In the genomic region with DNA sequence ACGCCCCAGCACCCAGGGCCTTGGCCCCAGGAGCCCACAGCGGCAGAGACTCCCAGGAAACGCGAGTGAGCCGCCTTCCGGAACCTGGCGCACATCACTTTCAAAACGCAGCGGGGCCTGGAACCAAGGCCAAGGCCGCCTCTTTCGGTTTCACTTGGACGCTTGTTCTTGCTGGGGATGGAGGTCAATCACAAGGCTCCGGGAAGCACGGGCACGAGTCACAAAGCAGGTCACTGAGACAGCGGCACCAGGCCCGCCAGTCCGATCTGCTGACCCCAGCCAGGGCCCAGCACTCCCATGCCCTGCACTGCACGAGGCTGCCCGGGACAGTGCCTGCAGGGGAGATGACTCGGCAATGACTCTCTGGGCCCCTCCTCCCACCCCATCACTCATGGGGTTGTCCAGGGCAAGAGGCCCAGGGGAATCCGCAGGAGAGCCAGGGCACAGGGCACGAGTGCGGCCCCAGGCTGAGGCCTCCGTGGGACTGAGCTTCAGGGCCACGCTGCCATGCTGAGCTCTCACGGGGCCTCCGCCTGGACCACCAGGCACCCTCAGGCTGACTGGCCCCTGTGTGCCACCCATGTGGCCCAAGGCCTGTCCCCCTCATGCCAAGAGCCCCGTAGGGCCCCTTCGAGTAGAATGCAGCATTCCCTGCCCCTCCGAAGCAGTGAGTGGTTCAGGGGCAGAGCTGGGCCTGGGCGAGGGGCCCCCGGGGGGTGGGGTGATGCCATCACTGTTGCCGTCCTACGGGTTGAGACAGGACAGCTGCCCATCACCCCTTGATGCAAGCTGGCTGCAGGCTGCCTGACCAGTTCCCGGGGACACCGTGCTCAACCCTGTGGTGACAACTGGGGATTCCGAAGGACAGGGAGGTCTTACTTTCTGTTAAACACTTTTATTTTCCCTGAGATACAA, we compare ENCODE assay signal across 9 cellular contexts. TPM values are rescaled to one million over a fixed set of nuclear protein-coding genes. Genes with fewer than 3 reads are reported as not detected.
DNase-seq lines count a peak whose midpoint lies in the region; ATAC-seq, FAIRE-seq and TF ChIP-seq lines count a peak whose summit lies in the region.
"Had no signal": no experiment of that assay in that cellular context is flagged by ENCODE, and none has a peak within 500 bp of the region (broad histone marks: within the 10 kb centered on the region; RNA-seq: fewer than 3 reads in every experiment).

No MANE protein-coding gene starts in this region.

- H4K20me1 ChIP-seq in Loucy (ENCODE audit: insufficient read depth, low read length, poor library complexity, severe bottlenecking) = peaks cover 17% of the 10 kb centered on the region

- peaks cover 45% of the 10 kb centered on the region for H3K4me1 ChIP-seq in A549
- peaks cover 32% of the 10 kb centered on the region for H3K4me1 ChIP-seq in Loucy (ENCODE audit: insufficient read depth, low read length, poor library complexity, severe bottlenecking)
- H3K4me1 ChIP-seq in muscle layer of colon (ENCODE audit: insufficient read depth, low read length) = peaks cover 24% of the 10 kb centered on the region

- no peaks in the 10 kb centered on the region for H3K27me3 ChIP-seq in Loucy (ENCODE audit: insufficient read depth, low read length, poor library complexity, severe bottlenecking)
- no peaks in the 10 kb centered on the region for H3K27me3 ChIP-seq in dorsolateral prefrontal cortex
- no peaks in the 10 kb centered on the region for H3K27me3 ChIP-seq in muscle layer of colon (ENCODE audit: control insufficient read depth in 1 of 2, insufficient read depth in 2 of 2, low read length in 2 of 2)

- 0 out of 2 replicates have a peak, but pooled peaks have one; percentile 11 for TF ChIP-seq POLR2A in A549 (IDR thresholded peaks at IDR 0.05; ENCODE audit: low read length)

- H3K9ac ChIP-seq in Loucy (ENCODE audit: low read depth, low read length, poor library complexity, severe bottlenecking) = no peak overlapping the region
- H3K9ac ChIP-seq in muscle layer of colon (ENCODE audit: low read length) = no peak overlapping the region

- 42% methylated on average over 7 of the region's 38 CpGs for whole genome bisulfite sequencing in A549 (ENCODE audit: missing lambda C conversion rate)

- H3K4me2 ChIP-seq in A549 (peak overlapping the region; percentile 93), Loucy (ENCODE audit: low read depth, low read length, poor library complexity, severe bottlenecking) (peak overlapping the region; percentile 16)

- H3K9me3 ChIP-seq in A549 (no peaks in the 10 kb centered on the region), Loucy (ENCODE audit: insufficient read depth, low read depth, low read length) (no peaks in the 10 kb centered on the region), muscle layer of colon (ENCODE audit: low read length) (no peaks in the 10 kb centered on the region)

- POLR2A ChIA-PET in A549 (lab: Yijun Ruan, JAX) = interaction anchor here (1.0 kb wide), 1 partner anchor 65 kb away, joined by 3 read pairs; a partner anchor contains a TSS

- ATAC-seq in A549 = peak; percentile 71 to 78
- no peak for ATAC-seq in GM21526 (IDR thresholded peaks at IDR 0.05; ENCODE audit: low FRiP score, unreplicated experiment)
- no peak for ATAC-seq in GM19351 (IDR thresholded peaks at IDR 0.05; ENCODE audit: unreplicated experiment)

- intact Hi-C loops in dorsolateral prefrontal cortex (cut with DNase I) = no loop called here

- CTCF ChIA-PET in A549 (lab: Yijun Ruan, JAX) = interaction anchor here (1.1 to 1.5 kb wide), 3 partner anchors 8 to 111 kb away, joined by 3 read pairs; no protein-coding TSS in a partner anchor

- H3K4me3 ChIP-seq in A549 = peak overlapping the region; percentile 17; the same call in 2 of the 3 replicates
- no peak overlapping the region for H3K4me3 ChIP-seq in Loucy (ENCODE audit: low read length, poor library complexity, severe bottlenecking)
- H3K4me3 ChIP-seq in dorsolateral prefrontal cortex = peak overlapping the region in 45 of 59 donors; percentile 4 to 58 (median 34)
- H3K4me3 ChIP-seq in muscle layer of colon (ENCODE audit: low read depth in 1 of 2, low read length in 2 of 2) = peak overlapping the region in 1 of 2 donors; percentile 33

- DNase-seq in A549 (ENCODE audit: low read depth in 1 of 2, low spot score in 1 of 2) = peak in 1 of 2 experiments; percentile 73
- peak in 2 of 10 donors; percentile 50 for DNase-seq in dorsolateral prefrontal cortex
- DNase-seq in NCI-H524 (lab: John Stamatoyannopoulos, UW) = no peak
- DNase-seq in T-helper 1 cell = no peak

- H3K27ac ChIP-seq in A549 (peak overlapping the region; percentile 97 to 100), dorsolateral prefrontal cortex (peak overlapping the region in 58 of 59 donors; percentile 4 to 87 (median 74)), muscle layer of colon (ENCODE audit: low read depth, low read length) (peak overlapping the region; percentile 57)

- no peak for TF ChIP-seq RAD21 in A549 (conservative IDR thresholded peaks at IDR 0.05 in 1 of 2, IDR thresholded peaks at IDR 0.05 in 1 of 2)

- peaks cover 87% of the 10 kb centered on the region for H3K79me2 ChIP-seq in Loucy (ENCODE audit: insufficient read depth, low read length)

- H3F3A ChIP-seq in Loucy (ENCODE audit: low read depth) = no peaks in the 10 kb centered on the region

- no peak for FAIRE-seq in A549 (lab: Jason Lieb, UNC)
- FAIRE-seq: G401.6 had no signal

- TF ChIP-seq EP300 in A549 (IDR thresholded peaks at IDR 0.05) = no peak

- H3K9me2 ChIP-seq in Loucy (replicated peaks; ENCODE audit: low read depth, low read length) = no peaks in the 10 kb centered on the region

- no peak overlapping the region for H2AFZ ChIP-seq in Loucy (ENCODE audit: low read length)

- TF ChIP-seq CTCF in A549 (IDR thresholded peaks at IDR 0.05) (no peak), Loucy (conservative IDR thresholded peaks at IDR 0.05; ENCODE audit: low read length) (no peak), dorsolateral prefrontal cortex (IDR thresholded peaks at IDR 0.05 in 54 of 56, conservative IDR thresholded peaks at IDR 0.05 in 2 of 56; ENCODE audit: low read depth in 1 of 56, partially characterized antibody in 56 of 56) (no peak)

- no peaks in the 10 kb centered on the region for H3K36me3 ChIP-seq in Loucy (ENCODE audit: insufficient read depth, low read length)
- H3K36me3 ChIP-seq in muscle layer of colon (ENCODE audit: insufficient read depth, low read length) = no peaks in the 10 kb centered on the region

TF ChIP-seq in A549, 52 proteins besides CTCF, POLR2A, EP300 and RAD21 (continues in another document):
- no peak for TF ChIP-seq KDM5A (IDR thresholded peaks at IDR 0.05)
- TF ChIP-seq, protein P1, sequence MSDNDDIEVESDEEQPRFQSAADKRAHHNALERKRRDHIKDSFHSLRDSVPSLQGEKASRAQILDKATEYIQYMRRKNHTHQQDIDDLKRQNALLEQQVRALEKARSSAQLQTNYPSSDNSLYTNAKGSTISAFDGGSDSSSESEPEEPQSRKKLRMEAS (IDR thresholded peaks at IDR 0.05) = peak; percentile 90
- TF ChIP-seq MAFK (IDR thresholded peaks at IDR 0.05; ENCODE audit: partially characterized antibody) = peak; percentile 56
- no peak for TF ChIP-seq FOSL2 (IDR thresholded peaks at IDR 0.05)
- TF ChIP-seq FOSL2 (CRISPR knock-in tag; IDR thresholded peaks at IDR 0.05) = peak; percentile 74
- TF ChIP-seq, protein P2, sequence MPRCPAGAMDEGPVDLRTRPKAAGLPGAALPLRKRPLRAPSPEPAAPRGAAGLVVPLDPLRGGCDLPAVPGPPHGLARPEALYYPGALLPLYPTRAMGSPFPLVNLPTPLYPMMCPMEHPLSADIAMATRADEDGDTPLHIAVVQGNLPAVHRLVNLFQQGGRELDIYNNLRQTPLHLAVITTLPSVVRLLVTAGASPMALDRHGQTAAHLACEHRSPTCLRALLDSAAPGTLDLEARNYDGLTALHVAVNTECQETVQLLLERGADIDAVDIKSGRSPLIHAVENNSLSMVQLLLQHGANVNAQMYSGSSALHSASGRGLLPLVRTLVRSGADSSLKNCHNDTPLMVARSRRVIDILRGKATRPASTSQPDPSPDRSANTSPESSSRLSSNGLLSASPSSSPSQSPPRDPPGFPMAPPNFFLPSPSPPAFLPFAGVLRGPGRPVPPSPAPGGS (IDR thresholded peaks at IDR 0.05) = no peak
- no peak for TF ChIP-seq TFCP2L1 (CRISPR knock-in tag; IDR thresholded peaks at IDR 0.05)
- TF ChIP-seq JUN (IDR thresholded peaks at IDR 0.05) = peak in 1 of 2 experiments; percentile 62; a peak in 1 of 5 replicates
- TF ChIP-seq NFE2L2 (conservative IDR thresholded peaks at IDR 0.05; ENCODE audit: low read length) = 0 out of 2 replicates have a peak, but pooled peaks have one; percentile 7
- no peak for TF ChIP-seq NPAS2 (CRISPR knock-in tag; IDR thresholded peaks at IDR 0.05; ENCODE audit: borderline replicate concordance)
- TF ChIP-seq, protein P3, sequence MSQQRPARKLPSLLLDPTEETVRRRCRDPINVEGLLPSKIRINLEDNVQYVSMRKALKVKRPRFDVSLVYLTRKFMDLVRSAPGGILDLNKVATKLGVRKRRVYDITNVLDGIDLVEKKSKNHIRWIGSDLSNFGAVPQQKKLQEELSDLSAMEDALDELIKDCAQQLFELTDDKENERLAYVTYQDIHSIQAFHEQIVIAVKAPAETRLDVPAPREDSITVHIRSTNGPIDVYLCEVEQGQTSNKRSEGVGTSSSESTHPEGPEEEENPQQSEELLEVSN (IDR thresholded peaks at IDR 0.05; ENCODE audit: borderline replicate concordance, low read depth) = peak; percentile 49; the same call in 1 of the 2 replicates
- TF ChIP-seq ZFP36 (IDR thresholded peaks at IDR 0.05; ENCODE audit: borderline replicate concordance, partially characterized antibody) = no peak
- TF ChIP-seq EHMT2 (IDR thresholded peaks at IDR 0.05; ENCODE audit: low read depth) = no peak
- TF ChIP-seq CHD4 (IDR thresholded peaks at IDR 0.05; ENCODE audit: borderline replicate concordance) = no peak
- TF ChIP-seq HOXA7 (CRISPR knock-in tag; IDR thresholded peaks at IDR 0.05) = no peak
- TF ChIP-seq HOXB5 (CRISPR knock-in tag; IDR thresholded peaks at IDR 0.05) = peak; percentile 67; the same call in 1 of the 2 replicates
- TF ChIP-seq ZSCAN20 (CRISPR knock-in tag; IDR thresholded peaks at IDR 0.05) = no peak

RNA-seq across cellular contexts. Expression of a gene that starts 4.9 kb away (rescaled TPM):
- polyA plus RNA-seq in A549 (2011; rRNA removed) (6.8 and 8.4 TPM in 2 replicates), A549 (2017; fragmentation: RNase III; extraction: RNeasy Plus Mini Kit Qiagen cat#74134 plus additional on column Dnase treatment) (27.0 to 32.0 TPM (median 27.7 TPM) in 3 replicates)
- polyA plus RNA-seq in A549 (2012; cell fraction: cytosol; rRNA removed) = 28.7 and 40.8 TPM in 2 replicates
- polyA plus RNA-seq in A549 (2012; cell fraction: nucleus; rRNA removed) = 118 and 161 TPM in 2 replicates
- polyA minus RNA-seq in A549 (2011; rRNA and poly(A)+ RNA removed) = 9.6 and 15.2 TPM in 2 replicates
- total RNA-seq in dorsolateral prefrontal cortex = 10 to 100 TPM; 10.1 to 52.7 (median 22.7) TPM

RNA-seq across cellular contexts. Expression of a gene that starts 36.4 kb away (rescaled TPM):
- 12.2 and 16.2 TPM in 2 replicates for polyA plus RNA-seq in A549 (2011; rRNA removed)
- 35.2 and 42.6 TPM in 2 replicates for polyA plus RNA-seq in A549 (2012; cell fraction: cytosol; rRNA removed)
- polyA plus RNA-seq in A549 (2012; cell fraction: nucleus; rRNA removed) = 108 and 121 TPM in 2 replicates
- polyA plus RNA-seq in A549 (2017; fragmentation: RNase III; extraction: RNeasy Plus Mini Kit Qiagen cat#74134 plus additional on column Dnase treatment) = 33.6 to 34.2 TPM (median 34.0 TPM) in 3 replicates
- 18.6 and 21.3 TPM in 2 replicates for polyA minus RNA-seq in A549 (2011; rRNA and poly(A)+ RNA removed)
- total RNA-seq in dorsolateral prefrontal cortex = 10 to 100 TPM; 40.6 to 90.6 (median 56.3) TPM

Comparison
In these comparisons a context has a peak if more than half of its experiments do, and no peak if none do; other contexts are left out.
1. ATAC-seq: peak in A549 (2 of 2); none in GM21526 (single experiment) and GM19351 (single experiment).
2. Peak in every context shown above with its lines, with median percentiles within 50 percentile points of each other: H3K27ac ChIP-seq.